ENCODE assay signal across 20 cellular contexts in genomic region chr1:80202118-80202517, GRCh38.
DNase-seq lines count a peak whose midpoint lies in the region; ATAC-seq, FAIRE-seq and TF ChIP-seq lines count a peak whose summit lies in the region.
"Had no signal": no experiment of that assay in that cellular context is flagged by ENCODE, and none has a peak within 500 bp of the region (broad histone marks: within the 10 kb centered on the region; RNA-seq: fewer than 3 reads in every experiment).

No MANE protein-coding gene starts in this region.

- H3K9me3 ChIP-seq in A549, result no peaks in the 10 kb centered on the region
- H3K9me3 ChIP-seq in mesenchymal stem cell (ENCODE audit: control insufficient read depth, low read length), result no peaks in the 10 kb centered on the region
- H3K9me3 ChIP-seq: Caco-2, HAP-1 had no signal

- H2BK5ac ChIP-seq in mesenchymal stem cell (ENCODE audit: low read depth, low read length, poor library complexity, severe bottlenecking) (no peak overlapping the region), mesendoderm (ENCODE audit: low read length) (no peak overlapping the region)

- no peak for FAIRE-seq in A549 (lab: Jason Lieb, UNC)
- FAIRE-seq: GM12891, GM18507, H54 had no signal

- no peak overlapping the region for H3K23ac ChIP-seq in mesenchymal stem cell (ENCODE audit: low read length in 2 of 2)
- no peak overlapping the region for H3K23ac ChIP-seq in mesendoderm (ENCODE audit: low read length)

- H4K8ac ChIP-seq in mesenchymal stem cell (ENCODE audit: low read length) (no peak overlapping the region), mesendoderm (ENCODE audit: low read depth, low read length) (no peak overlapping the region)

- no peak overlapping the region for H3K14ac ChIP-seq in mesenchymal stem cell (ENCODE audit: low read length in 2 of 2)

- H4K91ac ChIP-seq in mesenchymal stem cell (ENCODE audit: low read length), result no peak overlapping the region

- H2AK5ac ChIP-seq in mesenchymal stem cell (ENCODE audit: low read length, severe bottlenecking), result no peak overlapping the region
- no peak overlapping the region for H2AK5ac ChIP-seq in mesendoderm (ENCODE audit: low read length)

- TF ChIP-seq POLR2A in A549 (IDR thresholded peaks at IDR 0.05; ENCODE audit: low read length), result no peak

- H3K18ac ChIP-seq in mesenchymal stem cell (ENCODE audit: low read depth in 1 of 2, low read length in 2 of 2) (no peak overlapping the region), mesendoderm (ENCODE audit: low read length) (no peak overlapping the region)

- peak overlapping the region; percentile 63 for H3K4me2 ChIP-seq in A549
- H3K4me2 ChIP-seq in mesenchymal stem cell (ENCODE audit: low read length, poor library complexity, severe bottlenecking), result no peak overlapping the region
- H3K4me2 ChIP-seq in mesendoderm (ENCODE audit: low read length), result no peak overlapping the region

- H3K27me3 ChIP-seq in mesenchymal stem cell (ENCODE audit: control insufficient read depth in 1 of 2, insufficient read depth in 1 of 2, low read length in 2 of 2) (no peaks in the 10 kb centered on the region), mesendoderm (ENCODE audit: insufficient read depth, low read length, poor library complexity) (no peaks in the 10 kb centered on the region)

- TF ChIP-seq EP300 in A549 (IDR thresholded peaks at IDR 0.05), result no peak

- H2BK12ac ChIP-seq in mesenchymal stem cell (ENCODE audit: low read length in 2 of 2), result no peak overlapping the region

- H3K79me1 ChIP-seq in mesenchymal stem cell (replicated peaks; ENCODE audit: low read length, poor library complexity, severe bottlenecking) (no peaks in the 10 kb centered on the region), mesendoderm (ENCODE audit: low read length) (no peaks in the 10 kb centered on the region)

- no peak overlapping the region for H4K5ac ChIP-seq in mesendoderm (ENCODE audit: low read length)

- no peak for TF ChIP-seq RAD21 in A549 (conservative IDR thresholded peaks at IDR 0.05 in 1 of 2, IDR thresholded peaks at IDR 0.05 in 1 of 2)

- H3K4ac ChIP-seq in mesenchymal stem cell (ENCODE audit: low read depth in 1 of 2, low read length in 2 of 2), result no peak overlapping the region
- no peak overlapping the region for H3K4ac ChIP-seq in mesendoderm (ENCODE audit: low read depth, low read length)

- peak overlapping the region; percentile 53 to 54; a peak in 4 of 6 replicates for H3K27ac ChIP-seq in A549
- no peak overlapping the region for H3K27ac ChIP-seq in mesenchymal stem cell (ENCODE audit: low read length, poor library complexity, severe bottlenecking)
- H3K27ac ChIP-seq in mesendoderm (ENCODE audit: low read depth, low read length), result no peak overlapping the region

- no peak overlapping the region for H3K56ac ChIP-seq in mesendoderm (ENCODE audit: low read length)

- H3K4me1 ChIP-seq in A549, result peaks cover 11% of the 10 kb centered on the region; the same call in 2 of the 3 replicates
- H3K4me1 ChIP-seq in mesenchymal stem cell (ENCODE audit: control insufficient read depth, insufficient read depth, low read depth, low read length), result no peaks in the 10 kb centered on the region
- no peaks in the 10 kb centered on the region for H3K4me1 ChIP-seq in mesendoderm (ENCODE audit: control insufficient read depth, low read depth, low read length)
- H3K4me1 ChIP-seq: Caco-2, HAP-1 had no signal

- H2BK120ac ChIP-seq in mesenchymal stem cell (ENCODE audit: low read depth, low read length) (no peak overlapping the region), mesendoderm (ENCODE audit: low read depth, low read length) (no peak overlapping the region)

- no peak for TF ChIP-seq CTCF in A549 (IDR thresholded peaks at IDR 0.05)

- POLR2A ChIA-PET in A549 (lab: Yijun Ruan, JAX), result no interaction called here

- H3K36me3 ChIP-seq in mesenchymal stem cell (ENCODE audit: control insufficient read depth in 1 of 2, insufficient read depth in 2 of 2, low read depth in 1 of 2, low read length in 2 of 2) (no peaks in the 10 kb centered on the region), mesendoderm (ENCODE audit: control insufficient read depth, insufficient read depth, low read length) (no peaks in the 10 kb centered on the region)
- H3K36me3 ChIP-seq: HAP-1 had no signal

- H2AFZ ChIP-seq in mesenchymal stem cell (ENCODE audit: low read depth, low read length), result no peak overlapping the region

- CTCF ChIA-PET in A549 (lab: Yijun Ruan, JAX), result no interaction called here

- DNase-seq in A549 (ENCODE audit: low read depth in 1 of 2, low spot score in 1 of 2), result peak in 1 of 2 experiments; percentile 40
- DNase-seq in ELR (ENCODE audit: low read depth), result peak; percentile 2
- peak; percentile 0 for DNase-seq in astrocyte of the hippocampus (ENCODE audit: low read depth, low spot score)
- peak; percentile 5 for DNase-seq in mesenchymal stem cell
- no peak for DNase-seq in SKM-1 (lab: John Stamatoyannopoulos, UW; ENCODE audit: unreplicated experiment)
- DNase-seq in UCSD-AML1 (lab: John Stamatoyannopoulos, UW; ENCODE audit: unreplicated experiment), result no peak
- no peak for DNase-seq in mesendoderm
- DNase-seq: 8988T; C1 segment of cervical spinal cord; Caco-2; CD4-positive, alpha-beta memory T cell; DMS153; DND-41; GF-D8; GOT3; HFFc6 had no signal

- no peaks in the 10 kb centered on the region for H3K79me2 ChIP-seq in mesendoderm (ENCODE audit: control insufficient read depth, insufficient read depth, low read length)

- H3K9ac ChIP-seq in mesenchymal stem cell (ENCODE audit: low read length), result no peak overlapping the region
- no peak overlapping the region for H3K9ac ChIP-seq in mesendoderm (ENCODE audit: low read length)

- ATAC-seq in A549, result peak in 1 of 2 experiments; percentile 51; a peak in 3 of 6 replicates

- H2BK15ac ChIP-seq in mesenchymal stem cell (ENCODE audit: low read depth, poor library complexity, severe bottlenecking) (no peak overlapping the region), mesendoderm (replicated peaks; ENCODE audit: low read depth) (no peak overlapping the region)

- WGBS in A549 (ENCODE audit: missing lambda C conversion rate), result 6% methylated on average over 4 of the region's 4 CpGs
- WGBS in mesenchymal stem cell, result 86% methylated on average over 3 of the region's 4 CpGs
- no CpG with 5 or more reads among the region's 4 CpGs for WGBS in mesendoderm (ENCODE audit: extremely low coverage, insufficient coverage, low lambda C conversion rate)

- H3K4me3 ChIP-seq in A549 (no peak overlapping the region), mesenchymal stem cell (ENCODE audit: insufficient read depth in 1 of 2, low read depth in 1 of 2, low read length in 2 of 2) (no peak overlapping the region), mesendoderm (ENCODE audit: low read length) (no peak overlapping the region)
- H3K4me3 ChIP-seq: HAP-1 had no signal

TF ChIP-seq in A549, 52 proteins besides CTCF, POLR2A, EP300 and RAD21:
- TF ChIP-seq MAZ (IDR thresholded peaks at IDR 0.05; ENCODE audit: borderline replicate concordance, low read depth, low read length) (no peak), GATA3 (IDR thresholded peaks at IDR 0.05; ENCODE audit: borderline replicate concordance) (peak; percentile 54; the same call in 1 of the 2 replicates)
TF ChIP-seq in A549: peak in this region for 1.

Comparison
In these comparisons a context has a peak if more than half of its experiments do, and no peak if none do; other contexts are left out.
1. DNase-seq: peak in ELR (single experiment), astrocyte of the hippocampus (single experiment) and mesenchymal stem cell (single experiment); none in SKM-1 (single experiment), UCSD-AML1 (single experiment) and mesendoderm (single experiment).
2. H3K27ac ChIP-seq: peak in A549 (2 of 2); none in mesenchymal stem cell (single experiment) and mesendoderm (single experiment).